In the genomic region with DNA sequence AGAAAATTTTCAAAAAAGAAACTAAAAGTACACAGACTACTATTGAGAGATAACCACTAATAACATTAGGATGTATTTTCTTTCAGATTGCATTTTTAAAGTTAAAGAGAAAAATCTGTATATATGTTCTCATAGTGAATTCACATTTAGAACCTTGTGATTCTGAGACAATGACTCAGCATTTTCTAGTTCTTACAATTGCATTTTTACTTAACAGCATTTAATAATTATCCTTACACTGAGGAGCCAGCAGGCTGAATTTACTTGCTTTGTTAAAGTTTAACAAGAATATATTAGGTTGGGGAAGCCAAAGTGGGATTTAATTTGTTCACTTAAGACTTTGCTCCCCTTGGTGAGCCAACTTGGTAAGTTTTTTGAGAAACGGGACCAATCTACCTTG, we compare ENCODE assay signal across 12 cellular contexts. TPM values are rescaled to one million over a fixed set of nuclear protein-coding genes. Genes with fewer than 3 reads are reported as not detected.
DNase-seq lines count a peak whose midpoint lies in the region; ATAC-seq, FAIRE-seq and TF ChIP-seq lines count a peak whose summit lies in the region.
"Had no signal": no experiment of that assay in that cellular context is flagged by ENCODE, and none has a peak within 500 bp of the region (broad histone marks: within the 10 kb centered on the region; RNA-seq: fewer than 3 reads in every experiment).

No MANE protein-coding gene starts in this region.

- H4K20me1 ChIP-seq in SU-DHL-6 (ENCODE audit: low read depth, low read length) (no peaks in the 10 kb centered on the region), fibroblast of lung (ENCODE audit: control insufficient read depth, extremely low read depth, insufficient read depth, low read length) (no peaks in the 10 kb centered on the region)

- FAIRE-seq in HTR-8/SVneo (lab: Jason Lieb, UNC), result no peak

- H3K4me3 ChIP-seq in SU-DHL-6 (ENCODE audit: insufficient read depth, low read length, poor library complexity, severe bottlenecking) (no peak overlapping the region), fibroblast of lung (replicated peaks in 1 of 4; ENCODE audit: control extremely low read depth in 1 of 4, insufficient read depth in 1 of 4, low read depth in 3 of 4, low read length in 4 of 4) (no peak overlapping the region)

- no peaks in the 10 kb centered on the region for H3K9me3 ChIP-seq in SU-DHL-6 (ENCODE audit: insufficient read depth, low read length)
- no peaks in the 10 kb centered on the region for H3K9me3 ChIP-seq in fibroblast of lung (ENCODE audit: control insufficient read depth, insufficient read depth, low read depth, low read length)

- H3K36me3 ChIP-seq in SU-DHL-6 (ENCODE audit: low read length), result no peaks in the 10 kb centered on the region
- no peaks in the 10 kb centered on the region for H3K36me3 ChIP-seq in fibroblast of lung (ENCODE audit: control insufficient read depth, insufficient read depth, low read length)

- peak overlapping the region; percentile 3 for H3K4me2 ChIP-seq in SU-DHL-6 (ENCODE audit: low read depth, low read length, poor library complexity, severe bottlenecking)
- no peak overlapping the region for H3K4me2 ChIP-seq in fibroblast of lung (ENCODE audit: extremely low read depth, insufficient read depth, low read length)

- H3K4me1 ChIP-seq in fibroblast of lung (ENCODE audit: control insufficient read depth, extremely low read depth, insufficient read depth, low read length), result no peaks in the 10 kb centered on the region

- H2AFZ ChIP-seq in SU-DHL-6 (ENCODE audit: low read depth, low read length, severe bottlenecking) (no peak overlapping the region), fibroblast of lung (ENCODE audit: low read length) (peak overlapping the region; percentile 5)

- H3K9ac ChIP-seq in SU-DHL-6 (ENCODE audit: low read length), result no peak overlapping the region
- H3K9ac ChIP-seq in fibroblast of lung (ENCODE audit: insufficient read depth, low read length), result no peak overlapping the region

- no peaks in the 10 kb centered on the region; the same call in 1 of the 2 replicates for H3K79me2 ChIP-seq in SU-DHL-6 (ENCODE audit: insufficient read depth, low read length)
- H3K79me2 ChIP-seq in fibroblast of lung (ENCODE audit: control insufficient read depth, insufficient read depth, low read length), result no peaks in the 10 kb centered on the region

- peaks cover 13% of the 10 kb centered on the region for H3F3A ChIP-seq in SU-DHL-6 (ENCODE audit: insufficient read depth)

- TF ChIP-seq CTCF in SU-DHL-6 (IDR thresholded peaks at IDR 0.05; ENCODE audit: insufficient read depth, low read length, poor library complexity, severe bottlenecking) (no peak), fibroblast of lung (conservative IDR thresholded peaks at IDR 0.05 in 1 of 2, IDR thresholded peaks at IDR 0.05 in 1 of 2; ENCODE audit: low read depth in 1 of 2, low read length in 2 of 2) (no peak)

- intact Hi-C loops in cardiac septum (cut with DNase I), result no loop called here

- H3K9me2 ChIP-seq in SU-DHL-6 (replicated peaks; ENCODE audit: insufficient read depth, low read length), result no peaks in the 10 kb centered on the region

- DNase-seq in H4 (ENCODE audit: low spot score) (peak; percentile 10), fibroblast of lung (ENCODE audit: low read depth in 2 of 2) (peak; percentile 33 to 40), renal cortical epithelial cell (ENCODE audit: low read depth) (peak; percentile 93), HTR-8/SVneo (ENCODE audit: insufficient read length, low spot score) (no peak), cardiac septum (ENCODE audit: low spot score) (no peak), NCI-H2081 (lab: John Stamatoyannopoulos, UW) (no peak)
- DNase-seq: activated CD4-positive, alpha-beta T cell treated with anti-CD3 and anti-CD28 coated beads, Interleukin-2, amount 10 ng/mL, durations not matched to agents 24 days and 14 days; DMS79; NCI-H2081 treated with DMSO at 0.1 percent for 48 hours had no signal

- ATAC-seq in HG03039 (IDR thresholded peaks at IDR 0.05; ENCODE audit: unreplicated experiment), result no peak
- ATAC-seq: esophagus mucosa had no signal

- H3K27ac ChIP-seq in SU-DHL-6 (ENCODE audit: low read depth, low read length) (no peak overlapping the region), fibroblast of lung (ENCODE audit: insufficient read depth, low read length) (no peak overlapping the region)

- H3K27me3 ChIP-seq in SU-DHL-6 (ENCODE audit: low read length), result no peaks in the 10 kb centered on the region
- no peaks in the 10 kb centered on the region for H3K27me3 ChIP-seq in fibroblast of lung (ENCODE audit: control insufficient read depth, insufficient read depth, low read length)

RNA-seq across cellular contexts. Expression of gene PATJ, which starts 4.5 kb away (rescaled TPM):
- 10.0 and 11.2 TPM in 2 replicates for total RNA-seq in H4 (2014; rRNA removed; shearing (Covaris generic))
- total RNA-seq in fibroblast of lung (9.2 and 12.4 TPM in 2 replicates), renal cortical epithelial cell (61.0 and 124 TPM in 2 replicates), cardiac septum (71.2 TPM)
- 2.5 and 2.9 TPM in 2 replicates for polyA plus RNA-seq in fibroblast of lung
- polyA plus RNA-seq in fibroblast of lung (2012), result 2.3 and 2.5 TPM in 2 replicates
- polyA minus RNA-seq in fibroblast of lung (ENCODE audit: low replicate concordance), result 0.41 and 0.59 TPM in 2 replicates

RNA-seq across cellular contexts. Expression of gene TM2D1, which starts 21.8 kb away (rescaled TPM):
- 100 and 107 TPM in 2 replicates for total RNA-seq in H4 (2014; rRNA removed; shearing (Covaris generic))
- total RNA-seq in fibroblast of lung, result 55.7 and 58.6 TPM in 2 replicates
- 46.2 and 82.0 TPM in 2 replicates for polyA plus RNA-seq in fibroblast of lung
- 29.3 and 54.1 TPM in 2 replicates for polyA plus RNA-seq in fibroblast of lung (2012)
- 2.0 and 7.2 TPM in 2 replicates for polyA minus RNA-seq in fibroblast of lung (ENCODE audit: low replicate concordance)
- 72.9 and 93.4 TPM in 2 replicates for total RNA-seq in renal cortical epithelial cell
- 34.2 TPM for total RNA-seq in cardiac septum

Comparison
In these comparisons a context has a peak if more than half of its experiments do, and no peak if none do; other contexts are left out.
1. DNase-seq: peak in H4 (single experiment), fibroblast of lung (2 of 2) and renal cortical epithelial cell (single experiment); none in HTR-8/SVneo (single experiment), cardiac septum (single experiment) and NCI-H2081 (0 of 2).